In the genomic region with DNA sequence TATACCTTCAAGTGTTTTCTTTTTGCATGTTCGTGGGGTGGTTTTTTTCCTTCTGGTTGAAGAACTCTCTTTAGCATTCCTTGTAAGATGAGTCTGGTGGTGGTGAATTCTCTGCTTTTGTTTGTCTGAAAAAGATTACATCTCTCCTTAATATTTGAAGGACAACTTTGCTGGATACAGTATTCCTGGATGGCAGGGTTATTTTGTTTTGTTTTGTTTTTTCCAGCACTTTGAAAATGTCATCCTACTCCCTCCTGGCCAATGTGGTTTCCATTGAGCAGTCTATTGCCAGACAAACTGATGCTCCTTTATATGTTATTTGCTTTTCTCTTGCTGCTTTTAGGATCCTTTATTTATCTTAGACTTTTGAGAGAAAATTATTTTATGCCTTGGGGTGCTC, we compare ENCODE assay signal across 1 cellular context.
TF ChIP-seq lines count a peak whose summit lies in the region.

No MANE protein-coding gene starts in this region.

TF ChIP-seq in GM12878, 131 proteins besides CTCF, POLR2A, EP300 and RAD21 (continued from another document):
- TF ChIP-seq, protein P1, sequence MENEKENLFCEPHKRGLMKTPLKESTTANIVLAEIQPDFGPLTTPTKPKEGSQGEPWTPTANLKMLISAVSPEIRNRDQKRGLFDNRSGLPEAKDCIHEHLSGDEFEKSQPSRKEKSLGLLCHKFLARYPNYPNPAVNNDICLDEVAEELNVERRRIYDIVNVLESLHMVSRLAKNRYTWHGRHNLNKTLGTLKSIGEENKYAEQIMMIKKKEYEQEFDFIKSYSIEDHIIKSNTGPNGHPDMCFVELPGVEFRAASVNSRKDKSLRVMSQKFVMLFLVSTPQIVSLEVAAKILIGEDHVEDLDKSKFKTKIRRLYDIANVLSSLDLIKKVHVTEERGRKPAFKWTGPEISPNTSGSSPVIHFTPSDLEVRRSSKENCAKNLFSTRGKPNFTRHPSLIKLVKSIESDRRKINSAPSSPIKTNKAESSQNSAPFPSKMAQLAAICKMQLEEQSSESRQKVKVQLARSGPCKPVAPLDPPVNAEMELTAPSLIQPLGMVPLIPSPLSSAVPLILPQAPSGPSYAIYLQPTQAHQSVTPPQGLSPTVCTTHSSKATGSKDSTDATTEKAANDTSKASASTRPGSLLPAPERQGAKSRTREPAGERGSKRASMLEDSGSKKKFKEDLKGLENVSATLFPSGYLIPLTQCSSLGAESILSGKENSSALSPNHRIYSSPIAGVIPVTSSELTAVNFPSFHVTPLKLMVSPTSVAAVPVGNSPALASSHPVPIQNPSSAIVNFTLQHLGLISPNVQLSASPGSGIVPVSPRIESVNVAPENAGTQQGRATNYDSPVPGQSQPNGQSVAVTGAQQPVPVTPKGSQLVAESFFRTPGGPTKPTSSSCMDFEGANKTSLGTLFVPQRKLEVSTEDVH (IDR thresholded peaks at IDR 0.05; ENCODE audit: low read depth, partially characterized antibody), result no peak
- TF ChIP-seq CBX5 (IDR thresholded peaks at IDR 0.05; ENCODE audit: low read depth) (0 out of 2 replicates have a peak, but pooled peaks have one; percentile 39), IKZF1 (conservative IDR thresholded peaks at IDR 0.05) (no peak), HDAC6 (IDR thresholded peaks at IDR 0.05; ENCODE audit: unreplicated experiment) (no peak), SP1 (IDR thresholded peaks at IDR 0.05; ENCODE audit: low read depth, low read length) (no peak), SMAD1 (IDR thresholded peaks at IDR 0.05; ENCODE audit: low read depth, partially characterized antibody) (no peak), KDM1A (IDR thresholded peaks at IDR 0.05; ENCODE audit: borderline replicate concordance) (no peak)
